16 cellular contexts compared by ENCODE assay signal in genomic region chr21:34085129-34085528, GRCh38. TPM values are rescaled to one million over a fixed set of nuclear protein-coding genes. Genes with fewer than 3 reads are reported as not detected.
DNase-seq lines count a peak whose midpoint lies in the region; ATAC-seq and TF ChIP-seq lines count a peak whose summit lies in the region.
"Had no signal": no experiment of that assay in that cellular context is flagged by ENCODE, and none has a peak within 500 bp of the region (broad histone marks: within the 10 kb centered on the region; RNA-seq: fewer than 3 reads in every experiment).

No MANE protein-coding gene starts in this region.

- H3K9me3 Mint-ChIP-seq in activated CD8-positive, alpha-beta T cell treated with anti-CD3 and anti-CD28 coated beads for 36 hours = no peaks in the 10 kb centered on the region
- H3K9me3 Mint-ChIP-seq in activated CD8-positive, alpha-beta T cell treated with anti-CD3 and anti-CD28 coated beads, Interleukin-2, amount 10 ng/mL, durations not matched to agents 7 days and 5 days (ENCODE audit: insufficient read depth) = no peaks in the 10 kb centered on the region
- no peaks in the 10 kb centered on the region for H3K9me3 Mint-ChIP-seq in GM23338
- no peaks in the 10 kb centered on the region for H3K9me3 Mint-ChIP-seq in WTC11
- H3K9me3 Mint-ChIP-seq: CD8-positive, alpha-beta T cell; HFFc6 had no signal

- no peaks in the 10 kb centered on the region for H3K27me3 ChIP-seq in GM23338 (ENCODE audit: insufficient read depth)
- no peaks in the 10 kb centered on the region for H3K27me3 ChIP-seq in iPS-20b (ENCODE audit: insufficient read depth, low read length)
- H3K27me3 ChIP-seq: BLaER1 had no signal

- H3K27ac Mint-ChIP-seq in activated CD8-positive, alpha-beta T cell treated with anti-CD3 and anti-CD28 coated beads for 36 hours = peak overlapping the region; percentile 35
- no peak overlapping the region for H3K27ac Mint-ChIP-seq in activated CD8-positive, alpha-beta T cell treated with anti-CD3 and anti-CD28 coated beads, Interleukin-2, amount 10 ng/mL, durations not matched to agents 7 days and 5 days
- H3K27ac Mint-ChIP-seq in GM23338 (no peak overlapping the region), WTC11 (no peak overlapping the region)
- H3K27ac Mint-ChIP-seq: CD8-positive, alpha-beta T cell; HFFc6 had no signal

- H3K79me2 ChIP-seq in GM23338 (replicated peaks; ENCODE audit: insufficient read depth) = peaks cover 100% of the 10 kb centered on the region

- H3K4me3 Mint-ChIP-seq in activated CD8-positive, alpha-beta T cell treated with anti-CD3 and anti-CD28 coated beads for 36 hours = no peak overlapping the region
- H3K4me3 Mint-ChIP-seq in activated CD8-positive, alpha-beta T cell treated with anti-CD3 and anti-CD28 coated beads, Interleukin-2, amount 10 ng/mL, durations not matched to agents 7 days and 5 days = no peak overlapping the region
- H3K4me3 Mint-ChIP-seq in GM23338 (peak overlapping the region; percentile 9; the same call in 1 of the 3 replicates), WTC11 (0 out of 2 replicates have a peak overlapping the region, but pooled peaks have one; percentile 11)
- H3K4me3 Mint-ChIP-seq: CD8-positive, alpha-beta T cell; HFFc6 had no signal

- peaks cover 82% of the 10 kb centered on the region for H4K20me1 ChIP-seq in GM23338 (replicated peaks; ENCODE audit: insufficient read depth)

- peak overlapping the region; percentile 52 for H3K4me2 ChIP-seq in GM23338
- H3K4me2 ChIP-seq: BLaER1, KMS-11 had no signal

- CTCF ChIA-PET in activated CD8-positive, alpha-beta T cell treated with anti-CD3 and anti-CD28 coated beads for 36 hours (lab: Charles Lee) = interaction anchor here (6.5 kb wide), 1 partner anchor 161 kb away, joined by 30 read pairs; no protein-coding TSS in a partner anchor
- CTCF ChIA-PET in activated CD8-positive, alpha-beta T cell treated with anti-CD3 and anti-CD28 coated beads, Interleukin-2, amount 10 ng/mL, durations not matched to agents 7 days and 5 days (lab: Charles Lee) = no interaction called here
- CTCF ChIA-PET in WTC11 (lab: Charles Lee) = interaction anchor here (0.7 kb wide), 1 partner anchor 352 kb away, joined by 3 read pairs; no protein-coding TSS in a partner anchor

- 0 out of 2 replicates have a peak overlapping the region, but pooled peaks have one; percentile 3 for H3K27ac ChIP-seq in GM23338 (ENCODE audit: low read depth)
- no peak overlapping the region for H3K27ac ChIP-seq in iPS-20b (ENCODE audit: low read length)
- H3K27ac ChIP-seq: BLaER1, KMS-11 had no signal

- no peak overlapping the region for H3K9ac ChIP-seq in iPS-20b (ENCODE audit: low read depth, low read length)
- H3K9ac ChIP-seq: BLaER1, KMS-11 had no signal

- no peak for TF ChIP-seq CTCF in activated CD8-positive, alpha-beta T cell treated with anti-CD3 and anti-CD28 coated beads for 36 hours (IDR thresholded peaks at IDR 0.05)
- TF ChIP-seq CTCF in GM23338 (conservative IDR thresholded peaks at IDR 0.05; ENCODE audit: low read depth in 2 of 2) = no peak
- TF ChIP-seq CTCF in WTC11 (IDR thresholded peaks at IDR 0.05) = no peak

- H3K27me3 Mint-ChIP-seq in activated CD8-positive, alpha-beta T cell treated with anti-CD3 and anti-CD28 coated beads for 36 hours = no peaks in the 10 kb centered on the region
- no peaks in the 10 kb centered on the region for H3K27me3 Mint-ChIP-seq in activated CD8-positive, alpha-beta T cell treated with anti-CD3 and anti-CD28 coated beads, Interleukin-2, amount 10 ng/mL, durations not matched to agents 7 days and 5 days (ENCODE audit: low read depth)
- no peaks in the 10 kb centered on the region for H3K27me3 Mint-ChIP-seq in GM23338 (ENCODE audit: insufficient read depth, low read depth, poor library complexity)
- H3K27me3 Mint-ChIP-seq in WTC11 (ENCODE audit: low read depth) = no peaks in the 10 kb centered on the region

- no peak overlapping the region for H2AFZ ChIP-seq in GM23338

- no peaks in the 10 kb centered on the region for H3K9me2 ChIP-seq in GM23338 (ENCODE audit: insufficient read depth)

- POLR2A ChIA-PET in activated CD8-positive, alpha-beta T cell treated with anti-CD3 and anti-CD28 coated beads for 36 hours (lab: Charles Lee) = interaction anchor here (3.0 kb wide), 1 partner anchor 10 kb away, joined by 13 read pairs; no protein-coding TSS in a partner anchor
- POLR2A ChIA-PET in activated CD8-positive, alpha-beta T cell treated with anti-CD3 and anti-CD28 coated beads, Interleukin-2, amount 10 ng/mL, durations not matched to agents 7 days and 5 days (lab: Charles Lee) = no interaction called here
- POLR2A ChIA-PET in WTC11 (lab: Charles Lee) = no interaction called here

- H3K4me1 Mint-ChIP-seq in activated CD8-positive, alpha-beta T cell treated with anti-CD3 and anti-CD28 coated beads for 36 hours (ENCODE audit: low read depth) = peaks cover 60% of the 10 kb centered on the region
- H3K4me1 Mint-ChIP-seq in activated CD8-positive, alpha-beta T cell treated with anti-CD3 and anti-CD28 coated beads, Interleukin-2, amount 10 ng/mL, durations not matched to agents 7 days and 5 days (ENCODE audit: low read depth) = peaks cover 61% of the 10 kb centered on the region
- H3K4me1 Mint-ChIP-seq in GM23338 (peaks cover 36% of the 10 kb centered on the region), WTC11 (peaks cover 52% of the 10 kb centered on the region)

- no peaks in the 10 kb centered on the region for H3K9me3 ChIP-seq in iPS-20b (ENCODE audit: insufficient read depth, low read depth, low read length)
- H3K9me3 ChIP-seq: BLaER1 had no signal

- H3K4me3 ChIP-seq in GM23338 (0 out of 2 replicates have a peak overlapping the region, but pooled peaks have one; percentile 21), iPS-20b (ENCODE audit: low read length) (peak overlapping the region; percentile 17; the same call in 1 of the 2 replicates)
- H3K4me3 ChIP-seq: BLaER1 had no signal

- no peaks in the 10 kb centered on the region for H3K36me3 ChIP-seq in GM23338 (ENCODE audit: insufficient read depth)
- H3K36me3 ChIP-seq in iPS-20b (ENCODE audit: insufficient read depth, low read depth, low read length) = peaks cover 26% of the 10 kb centered on the region

- peaks cover 47% of the 10 kb centered on the region for H3K4me1 ChIP-seq in GM23338 (ENCODE audit: insufficient read depth)
- H3K4me1 ChIP-seq in iPS-20b (ENCODE audit: insufficient read depth, low read length) = peaks cover 37% of the 10 kb centered on the region
- H3K4me1 ChIP-seq: BLaER1 had no signal

- DNase-seq in activated CD8-positive, alpha-beta T cell treated with anti-CD3 and anti-CD28 coated beads for 36 hours = no peak
- no peak for DNase-seq in activated CD8-positive, alpha-beta T cell treated with anti-CD3 and anti-CD28 coated beads, Interleukin-2, amount 10 ng/mL, durations not matched to agents 7 days and 5 days
- DNase-seq in GM23338 (ENCODE audit: low spot score) (peak; percentile 19), WTC11 (ENCODE audit: low spot score) (no peak), kidney tubule cell (ENCODE audit: low spot score) (no peak)
- DNase-seq: CD8-positive, alpha-beta T cell; GOT3; HFFc6; NCI-H1048; NCI-H1436 treated with DMSO at 0.1 percent for 48 hours; NCI-H69; SHP77 had no signal

- H3F3A ChIP-seq in GM23338 (replicated peaks; ENCODE audit: low read depth) = no peaks in the 10 kb centered on the region

- intact Hi-C loops in activated CD8-positive, alpha-beta T cell treated with anti-CD3 and anti-CD28 coated beads for 36 hours (cut with micrococcal nuclease) = no loop called here

- H3K36me3 Mint-ChIP-seq in activated CD8-positive, alpha-beta T cell treated with anti-CD3 and anti-CD28 coated beads for 36 hours (ENCODE audit: low read depth) = peaks cover 51% of the 10 kb centered on the region
- peaks cover 49% of the 10 kb centered on the region for H3K36me3 Mint-ChIP-seq in activated CD8-positive, alpha-beta T cell treated with anti-CD3 and anti-CD28 coated beads, Interleukin-2, amount 10 ng/mL, durations not matched to agents 7 days and 5 days (ENCODE audit: low read depth)
- H3K36me3 Mint-ChIP-seq in GM23338 (ENCODE audit: low read depth) = no peaks in the 10 kb centered on the region
- H3K36me3 Mint-ChIP-seq in WTC11 = peaks cover 8% of the 10 kb centered on the region; the same call in 1 of the 2 replicates

- no peak for ATAC-seq in activated CD8-positive, alpha-beta T cell treated with anti-CD3 and anti-CD28 coated beads for 36 hours
- no peak for ATAC-seq in activated CD8-positive, alpha-beta T cell treated with anti-CD3 and anti-CD28 coated beads, Interleukin-2, amount 10 ng/mL, durations not matched to agents 7 days and 5 days
- ATAC-seq in GM23338 (peak; percentile 67), WTC11 (peak; percentile 41; the same call in 1 of the 2 replicates), GM18520 (IDR thresholded peaks at IDR 0.05; ENCODE audit: unreplicated experiment) (no peak)
- ATAC-seq: CD8-positive, alpha-beta T cell had no signal

TF ChIP-seq in WTC11, 78 proteins besides CTCF, POLR2A, EP300 and RAD21 (continues in another document):
- TF ChIP-seq E2F1 (CRISPR knock-in tag; IDR thresholded peaks at IDR 0.05) (no peak), NFE2L1 (CRISPR knock-in tag; IDR thresholded peaks at IDR 0.05) (no peak), CREB1 (CRISPR knock-in tag; IDR thresholded peaks at IDR 0.05) (no peak)

RNA-seq across cellular contexts. Expression of gene MRPS6, which starts 11.8 kb away (rescaled TPM):
- total RNA-seq in activated CD8-positive, alpha-beta T cell treated with anti-CD3 and anti-CD28 coated beads for 36 hours = 10 to 100 TPM; 93.9 to 95.2 TPM
- total RNA-seq in activated CD8-positive, alpha-beta T cell treated with anti-CD3 and anti-CD28 coated beads, Interleukin-2, amount 10 ng/mL, durations not matched to agents 7 days and 5 days = 10 to 100 TPM; 80.2 to 84.3 TPM
- 80.5 and 103 TPM in 2 replicates for total RNA-seq in GM23338 (2014; rRNA removed; shearing (Covaris generic))
- 232 and 242 TPM in 2 replicates for polyA plus RNA-seq in GM23338 (2016; fragmentation: Nextera tagmentation; extraction: Ambion mirVana)
- total RNA-seq in WTC11 (2021) = 109 to 133 TPM (median 111 TPM) in 3 replicates

RNA-seq across cellular contexts. Expression of gene SLC5A3, which starts 11.8 kb away (rescaled TPM):
- total RNA-seq in activated CD8-positive, alpha-beta T cell treated with anti-CD3 and anti-CD28 coated beads for 36 hours = 10 to 100 TPM; 21.1 to 21.9 TPM
- 10 to 100 TPM; 22.4 to 24.2 TPM for total RNA-seq in activated CD8-positive, alpha-beta T cell treated with anti-CD3 and anti-CD28 coated beads, Interleukin-2, amount 10 ng/mL, durations not matched to agents 7 days and 5 days
- 31.7 and 32.7 TPM in 2 replicates for total RNA-seq in GM23338 (2014; rRNA removed; shearing (Covaris generic))
- polyA plus RNA-seq in GM23338 (2016; fragmentation: Nextera tagmentation; extraction: Ambion mirVana) = 5.7 and 6.2 TPM in 2 replicates
- total RNA-seq in WTC11 (2021) = 14.8 to 18.0 TPM (median 17.8 TPM) in 3 replicates

Comparison
In these comparisons a context has a peak if more than half of its experiments do, and no peak if none do; other contexts are left out.
1. ATAC-seq: peak in GM23338 (single experiment) and WTC11 (single experiment); none in activated CD8-positive, alpha-beta T cell treated with anti-CD3 and anti-CD28 coated beads for 36 hours (single experiment), activated CD8-positive, alpha-beta T cell treated with anti-CD3 and anti-CD28 coated beads, Interleukin-2, amount 10 ng/mL, durations not matched to agents 7 days and 5 days (single experiment) and GM18520 (single experiment).
2. H3K4me3 Mint-ChIP-seq: peak in GM23338 (single experiment) and WTC11 (single experiment); none in activated CD8-positive, alpha-beta T cell treated with anti-CD3 and anti-CD28 coated beads for 36 hours (single experiment) and activated CD8-positive, alpha-beta T cell treated with anti-CD3 and anti-CD28 coated beads, Interleukin-2, amount 10 ng/mL, durations not matched to agents 7 days and 5 days (single experiment).